Comparison of ENCODE assay signal across 1 cellular context in genomic region chr1:15178571-15179484, GRCh38.
TF ChIP-seq lines count a peak whose summit lies in the region.

No MANE protein-coding gene starts in this region.

TF ChIP-seq in IMR-90, 13 proteins besides CTCF, POLR2A, EP300 and RAD21 (continued from another document):
- TF ChIP-seq MAZ (IDR thresholded peaks at IDR 0.05; ENCODE audit: borderline replicate concordance, low read depth, low read length) (no peak), ELK1 (IDR thresholded peaks at IDR 0.05; ENCODE audit: borderline replicate concordance, low read depth, low read length) (no peak)
